In the genomic region with DNA sequence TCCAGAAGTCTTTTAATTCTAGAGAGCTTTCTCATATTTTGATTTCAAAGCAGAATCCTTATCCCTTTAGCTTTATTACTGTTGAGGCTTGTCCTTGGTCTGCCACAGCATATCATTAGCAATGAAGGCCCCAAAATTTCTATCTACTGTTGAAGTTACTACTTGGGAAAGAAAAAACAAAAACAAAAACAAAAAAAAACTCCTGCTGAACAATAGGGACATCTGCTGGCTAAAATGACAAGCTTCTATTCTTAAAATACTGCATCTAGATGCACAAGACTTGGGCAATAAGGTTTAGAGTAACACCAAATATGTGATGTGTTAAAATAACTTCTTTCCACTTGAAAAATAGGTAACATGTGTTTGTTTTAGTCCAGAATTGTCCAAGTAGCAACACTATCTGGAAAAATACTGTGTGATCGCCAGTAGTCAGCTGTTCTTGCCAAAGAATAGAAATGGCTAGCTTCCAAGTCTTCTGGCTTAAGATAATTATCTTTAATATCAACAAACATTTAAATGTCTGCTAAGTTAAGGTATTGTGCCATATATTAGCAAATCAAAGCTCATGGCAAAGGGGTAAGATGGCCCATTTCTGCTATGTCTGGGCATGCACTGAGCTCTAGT, we compare ENCODE assay signal across 8 cellular contexts. TPM values are rescaled to one million over a fixed set of nuclear protein-coding genes. Genes with fewer than 3 reads are reported as not detected.
DNase-seq lines count a peak whose midpoint lies in the region; ATAC-seq and TF ChIP-seq lines count a peak whose summit lies in the region.

No MANE protein-coding gene starts in this region.

- H3K4me3 ChIP-seq in HL-60 (replicated peaks; ENCODE audit: insufficient read depth, low read length) (no peak overlapping the region), adipocyte (ENCODE audit: low read length) (no peak overlapping the region), right lobe of liver (no peak overlapping the region)

- WGBS in right lobe of liver (ENCODE audit: insufficient coverage, low coverage, low lambda C conversion rate, missing lambda C conversion rate): 24% methylated on average over 1 of the region's 1 CpG

- no peak for ATAC-seq in right lobe of liver
- ATAC-seq in GM21786 (IDR thresholded peaks at IDR 0.05; ENCODE audit: unreplicated experiment): no peak
- ATAC-seq in HG03469 (IDR thresholded peaks at IDR 0.05; ENCODE audit: unreplicated experiment): no peak
- no peak for ATAC-seq in GM18873 (IDR thresholded peaks at IDR 0.05; ENCODE audit: low FRiP score, unreplicated experiment)
- ATAC-seq in GM18520 (IDR thresholded peaks at IDR 0.05; ENCODE audit: unreplicated experiment): no peak

- H3K9me3 ChIP-seq in adipocyte (ENCODE audit: control insufficient read depth, low read length) (no peaks in the 10 kb centered on the region), right lobe of liver (no peaks in the 10 kb centered on the region)

- peaks cover 9% of the 10 kb centered on the region for H3K4me1 ChIP-seq in adipocyte (ENCODE audit: control insufficient read depth, insufficient read depth, low read length)
- H3K4me1 ChIP-seq in right lobe of liver: peaks cover 0 to 8% (median 0%) of the 10 kb centered on the region in 4 donors

- intact Hi-C loops in right lobe of liver (cut with DNase I): loop anchor here in 1 of 2 donors (10.0 kb wide), 1 partner anchor 214 kb away; no protein-coding TSS in a partner anchor

- H3K27ac ChIP-seq in HL-60 (replicated peaks): no peak overlapping the region
- no peak overlapping the region for H3K27ac ChIP-seq in right lobe of liver

- DNase-seq in DMS 273 (lab: John Stamatoyannopoulos, UW; ENCODE audit: unreplicated experiment): peak; percentile 76
- DNase-seq in HL-60 (ENCODE audit: low read depth in 1 of 2, low spot score in 1 of 2): no peak
- DNase-seq in adipocyte (ENCODE audit: low read depth): peak; percentile 83
- no peak for DNase-seq in right lobe of liver

- H3K36me3 ChIP-seq in adipocyte (ENCODE audit: control insufficient read depth, insufficient read depth, low read length, severe bottlenecking): no peaks in the 10 kb centered on the region
- no peaks in the 10 kb centered on the region for H3K36me3 ChIP-seq in right lobe of liver

- peak overlapping the region; percentile 18 for H3K9ac ChIP-seq in adipocyte (ENCODE audit: low read length)

- no peak for TF ChIP-seq POLR2A in right lobe of liver (IDR thresholded peaks at IDR 0.05)

- H3K27me3 ChIP-seq in HL-60 (ENCODE audit: insufficient read depth, poor library complexity, severe bottlenecking): no peaks in the 10 kb centered on the region
- H3K27me3 ChIP-seq in adipocyte (replicated peaks; ENCODE audit: control insufficient read depth, insufficient read depth, low read length): no peaks in the 10 kb centered on the region
- no peaks in the 10 kb centered on the region for H3K27me3 ChIP-seq in right lobe of liver

- TF ChIP-seq CTCF in HL-60 (IDR thresholded peaks at IDR 0.05; ENCODE audit: insufficient read depth, low read length): peak; percentile 19
- peak; percentile 36 to 56 (median 54) for TF ChIP-seq CTCF in right lobe of liver (IDR thresholded peaks at IDR 0.05)

RNA-seq across cellular contexts. Expression of gene DMTF1, which starts 3.8 kb away (rescaled TPM):
- 10 to 100 TPM; 16.7 to 28.1 (median 22.2) TPM for total RNA-seq in right lobe of liver

Comparison
In these comparisons a context has a peak if more than half of its experiments do, and no peak if none do; other contexts are left out.
1. DNase-seq: peak in DMS 273 (single experiment) and adipocyte (single experiment); none in HL-60 (0 of 2) and right lobe of liver (0 of 3).